Comparison of ENCODE assay signal across 8 cellular contexts in the genomic region with DNA sequence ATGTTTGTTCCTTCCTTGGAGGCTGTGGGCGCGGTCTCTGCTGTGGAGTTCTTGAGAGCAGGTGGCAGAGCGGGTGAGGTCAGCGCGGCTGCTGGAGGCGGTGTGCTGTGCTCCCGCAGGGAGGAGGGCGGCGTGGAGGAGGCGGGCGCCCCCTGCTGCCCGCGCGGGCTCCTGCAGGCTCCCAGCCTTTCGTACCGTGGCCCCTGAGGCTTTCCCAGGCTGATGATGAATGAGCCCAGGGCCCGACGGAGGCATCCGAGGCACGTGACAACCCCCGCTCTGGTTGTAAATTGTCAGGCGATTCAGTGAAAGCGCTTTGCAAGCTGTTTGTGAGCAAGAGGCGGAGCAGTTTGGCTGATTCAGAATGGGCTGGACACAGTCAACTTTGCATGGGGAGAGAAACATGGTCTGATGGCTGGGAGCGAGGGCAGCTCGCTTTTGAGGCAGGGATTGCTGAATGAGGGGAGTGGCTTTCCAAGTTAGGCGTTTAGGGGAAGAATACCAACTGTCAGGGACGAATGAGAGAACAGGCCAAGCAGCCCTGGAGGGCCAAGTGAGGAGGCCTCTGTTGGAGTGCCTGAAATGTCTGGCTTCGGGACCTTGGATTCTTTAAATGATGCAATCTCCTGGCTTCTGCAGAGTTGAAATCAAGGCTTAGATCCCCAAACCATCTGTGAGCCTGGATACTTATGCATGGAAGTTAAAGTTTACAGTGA. TPM values are rescaled to one million over a fixed set of nuclear protein-coding genes. Genes with fewer than 3 reads are reported as not detected.
DNase-seq lines count a peak whose midpoint lies in the region; ATAC-seq and TF ChIP-seq lines count a peak whose summit lies in the region.

No MANE protein-coding gene starts in this region.

- TF ChIP-seq CTCF in A673 (conservative IDR thresholded peaks at IDR 0.05; ENCODE audit: low read depth, low read length) (peak; percentile 99), HL-60 (IDR thresholded peaks at IDR 0.05; ENCODE audit: insufficient read depth, low read length) (peak; percentile 55), PC-3 (conservative IDR thresholded peaks at IDR 0.05; ENCODE audit: low read depth, low read length) (peak; percentile 99), fibroblast of mammary gland (conservative IDR thresholded peaks at IDR 0.05; ENCODE audit: control insufficient read depth, insufficient read depth, low read depth, low read length) (peak; percentile 68), nephron (IDR thresholded peaks at IDR 0.05; ENCODE audit: unreplicated experiment in 3 of 3) (peak; percentile 86 to 98 (median 92))

- H3K4me2 ChIP-seq in PC-3 (ENCODE audit: low read length): peak overlapping the region; percentile 44

- H3K36me3 ChIP-seq in A673 (ENCODE audit: insufficient read depth, low read length, poor library complexity, severe bottlenecking) (no peaks in the 10 kb centered on the region), PC-3 (ENCODE audit: low read depth, low read length) (no peaks in the 10 kb centered on the region)

- H3K4me3 Mint-ChIP-seq in nephron: peak overlapping the region; percentile 10 to 54 (median 13)
- H3K4me3 Mint-ChIP-seq in stimulated activated naive B cell treated with anti-CD40 and anti-IgM and Interleukin-4, amounts not matched to agents 10 μg/mL and 1 μg/mL and 100 μg/mL, for 72 hours: no peak overlapping the region

- H3K9me2 ChIP-seq in PC-3 (replicated peaks; ENCODE audit: low read length): no peaks in the 10 kb centered on the region

- H3K9ac ChIP-seq in PC-3 (ENCODE audit: low read length): no peak overlapping the region

- peaks cover 25% of the 10 kb centered on the region for H3K36me3 Mint-ChIP-seq in nephron (ENCODE audit: low read depth)
- peaks cover 11 to 18% of the 10 kb centered on the region in 2 donors for H3K36me3 Mint-ChIP-seq in stimulated activated naive B cell treated with anti-CD40 and anti-IgM and Interleukin-4, amounts not matched to agents 10 μg/mL and 1 μg/mL and 100 μg/mL, for 72 hours

- POLR2A ChIA-PET in A673 (lab: Charles Lee; ENCODE audit: low non-redundant PET) (no interaction called here), PC-3 (lab: Charles Lee; ENCODE audit: unreplicated experiment) (interaction anchor here (0.6 kb wide), 1 partner anchor 113 kb away, joined by 7 read pairs; no protein-coding TSS in a partner anchor)

- peak overlapping the region; percentile 63 for H3K27ac ChIP-seq in A673 (ENCODE audit: low read depth, low read length, poor library complexity, severe bottlenecking)
- no peak overlapping the region for H3K27ac ChIP-seq in HL-60 (replicated peaks)
- no peak overlapping the region for H3K27ac ChIP-seq in PC-3 (ENCODE audit: low read length)

- peaks cover 18% of the 10 kb centered on the region for H3K4me1 Mint-ChIP-seq in nephron
- peaks cover 17 to 27% of the 10 kb centered on the region in 2 donors for H3K4me1 Mint-ChIP-seq in stimulated activated naive B cell treated with anti-CD40 and anti-IgM and Interleukin-4, amounts not matched to agents 10 μg/mL and 1 μg/mL and 100 μg/mL, for 72 hours

- ATAC-seq in GM19023 (IDR thresholded peaks at IDR 0.05; ENCODE audit: unreplicated experiment): peak; percentile 87
- peak; percentile 99 for ATAC-seq in PC-3
- ATAC-seq in stimulated activated naive B cell treated with anti-CD40 and anti-IgM and Interleukin-4, amounts not matched to agents 10 μg/mL and 1 μg/mL and 100 μg/mL, for 72 hours (replicated peaks): peak; percentile 96 to 98

- peaks cover 19% of the 10 kb centered on the region for H3K27me3 Mint-ChIP-seq in nephron (ENCODE audit: low read depth)
- no peaks in the 10 kb centered on the region for H3K27me3 Mint-ChIP-seq in stimulated activated naive B cell treated with anti-CD40 and anti-IgM and Interleukin-4, amounts not matched to agents 10 μg/mL and 1 μg/mL and 100 μg/mL, for 72 hours

- H3K4me1 ChIP-seq in A673 (ENCODE audit: insufficient read depth, low read length, poor library complexity, severe bottlenecking) (peaks cover 16% of the 10 kb centered on the region), PC-3 (ENCODE audit: insufficient read depth, low read length) (no peaks in the 10 kb centered on the region)

- H3K9me3 ChIP-seq in A673 (ENCODE audit: low read depth, low read length, poor library complexity, severe bottlenecking): peaks cover 3% of the 10 kb centered on the region
- H3K9me3 ChIP-seq in PC-3 (ENCODE audit: low read length): no peaks in the 10 kb centered on the region

- no peaks in the 10 kb centered on the region for H3F3A ChIP-seq in PC-3 (ENCODE audit: low read length, unreplicated experiment)

- H3K79me2 ChIP-seq in PC-3 (ENCODE audit: low read length): no peaks in the 10 kb centered on the region

- peak overlapping the region; percentile 75 to 87 (median 82) for H3K27ac Mint-ChIP-seq in nephron
- no peak overlapping the region for H3K27ac Mint-ChIP-seq in stimulated activated naive B cell treated with anti-CD40 and anti-IgM and Interleukin-4, amounts not matched to agents 10 μg/mL and 1 μg/mL and 100 μg/mL, for 72 hours

- peak overlapping the region; percentile 36 for H2AFZ ChIP-seq in PC-3 (ENCODE audit: low read length)

- H3K9me3 Mint-ChIP-seq in nephron: peaks cover 27% of the 10 kb centered on the region
- peaks cover 15 to 22% of the 10 kb centered on the region in 2 donors for H3K9me3 Mint-ChIP-seq in stimulated activated naive B cell treated with anti-CD40 and anti-IgM and Interleukin-4, amounts not matched to agents 10 μg/mL and 1 μg/mL and 100 μg/mL, for 72 hours

- CTCF ChIA-PET in A673 (lab: Charles Lee) (no interaction called here), PC-3 (lab: Charles Lee) (no interaction called here)

- intact Hi-C loops in A673 (cut with micrococcal nuclease; ENCODE audit: unreplicated experiment) (loop anchor here (10.0 kb wide), 1 partner anchor 245 kb away; no protein-coding TSS in a partner anchor), PC-3 (cut with micrococcal nuclease) (loop anchor here (1.0 to 2.0 kb wide), 5 partner anchors 33 to 357 kb away; no protein-coding TSS in a partner anchor)

- BruUV-seq in A673 (replicated peaks; lab: Mats Ljungman, UMichigan) (no TSS peak), PC-3 (replicated peaks; lab: Mats Ljungman, UMichigan) (no TSS peak)

- H3K27me3 ChIP-seq in A673 (replicated peaks; ENCODE audit: insufficient read depth, low read depth, low read length, poor library complexity) (no peaks in the 10 kb centered on the region), HL-60 (ENCODE audit: insufficient read depth, poor library complexity, severe bottlenecking) (no peaks in the 10 kb centered on the region), PC-3 (ENCODE audit: low read length) (no peaks in the 10 kb centered on the region)

- DNase-seq in A673 (ENCODE audit: low spot score) (peak; percentile 92), HL-60 (ENCODE audit: low read depth in 1 of 2, low spot score in 1 of 2) (peak; percentile 47 to 65), PC-3 (peak; percentile 91), fibroblast of mammary gland (ENCODE audit: low read depth) (peak; percentile 98)
- DNase-seq in activated T-helper 1 cell treated with anti-CD3 and anti-CD28 coated beads, Interleukin-2, amount 50 U/mL, for 16 hours (ENCODE audit: low read depth in 1 of 2, low spot score in 1 of 2): peak; percentile 64 to 70
- peak; percentile 73 for DNase-seq in stimulated activated naive B cell treated with anti-CD40 and anti-IgM and Interleukin-4, amounts not matched to agents 10 μg/mL and 1 μg/mL and 100 μg/mL, for 72 hours

- no peaks in the 10 kb centered on the region for H4K20me1 ChIP-seq in PC-3 (ENCODE audit: low read length)

- H3K4me3 ChIP-seq in A673 (ENCODE audit: low read depth, low read length, poor library complexity, severe bottlenecking) (no peak overlapping the region), HL-60 (replicated peaks; ENCODE audit: insufficient read depth, low read length) (no peak overlapping the region), PC-3 (ENCODE audit: low read length) (no peak overlapping the region), fibroblast of mammary gland (ENCODE audit: control insufficient read depth, low read depth, low read length) (no peak overlapping the region)

RNA-seq across cellular contexts. Expression of a gene that starts 46.6 kb away (rescaled TPM):
- total RNA-seq in A673 (2021): 13.9 and 17.7 TPM in 2 replicates
- 5.9 and 9.8 TPM in 2 replicates for total RNA-seq in PC-3 (2014; rRNA removed)

Comparison
In these comparisons a context has a peak if more than half of its experiments do, and no peak if none do; other contexts are left out.
1. H3K4me3 Mint-ChIP-seq: peak in nephron (3 of 3); none in stimulated activated naive B cell treated with anti-CD40 and anti-IgM and Interleukin-4, amounts not matched to agents 10 μg/mL and 1 μg/mL and 100 μg/mL, for 72 hours (0 of 2).
2. Peak in every context shown above with its lines, with median percentiles within 50 percentile points of each other: DNase-seq, CTCF ChIP-seq and ATAC-seq.